ENCODE assay signal across 15 cellular contexts in the genomic region with DNA sequence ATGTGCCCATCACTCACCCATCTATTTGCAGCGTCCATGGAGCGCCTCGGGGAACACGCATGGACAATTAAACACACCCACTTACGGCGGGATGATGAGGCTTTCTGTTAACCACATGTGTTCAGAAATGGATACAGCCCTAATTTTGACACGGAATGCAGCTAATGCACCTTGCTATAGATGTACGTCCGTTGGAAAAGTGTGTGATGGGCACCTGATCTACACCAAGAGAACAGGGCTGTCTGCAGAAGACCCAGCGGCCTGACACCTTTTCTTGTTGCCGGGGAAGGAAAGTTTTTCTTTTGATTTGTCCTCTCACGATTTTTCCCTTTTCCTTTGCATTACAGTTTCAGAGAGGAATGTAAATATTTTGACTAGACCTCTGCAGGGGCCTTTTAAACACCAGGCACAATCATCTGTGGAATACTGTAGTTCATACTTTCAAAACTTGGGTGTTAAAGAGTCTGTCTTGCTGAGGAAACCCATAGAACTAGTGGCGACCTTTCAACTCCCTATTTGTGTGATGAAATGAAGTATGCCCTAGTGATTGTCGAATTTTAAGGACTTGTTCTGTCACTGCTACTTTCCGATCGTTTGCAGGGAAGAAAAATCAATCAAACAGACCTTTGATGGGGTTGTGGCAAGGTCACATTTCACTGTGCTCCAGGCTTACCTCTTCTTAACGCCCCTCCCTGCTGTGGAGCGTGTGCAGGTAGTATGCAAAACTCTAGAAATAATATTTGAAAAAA. TPM values are rescaled to one million over a fixed set of nuclear protein-coding genes. Genes with fewer than 3 reads are reported as not detected.
A peak's percentile ranks its signal among the peaks of the same experiment; 100 is the strongest.
DNase-seq lines count a peak whose midpoint lies in the region; ATAC-seq and TF ChIP-seq lines count a peak whose summit lies in the region.
"Had no signal": no experiment of that assay in that cellular context is flagged by ENCODE, and none has a peak within 500 bp of the region (broad histone marks: within the 10 kb centered on the region; RNA-seq: fewer than 3 reads in every experiment).

No MANE protein-coding gene starts in this region.

- no peaks in the 10 kb centered on the region for H3K9me3 ChIP-seq in iPS-15b (ENCODE audit: control insufficient read depth, insufficient read depth, low read length)

- H3K27me3 ChIP-seq in iPS-15b (ENCODE audit: control insufficient read depth, insufficient read depth, low read length), result peaks cover 75% of the 10 kb centered on the region

- H3K36me3 ChIP-seq in iPS-15b (ENCODE audit: control insufficient read depth, insufficient read depth, low read length), result no peaks in the 10 kb centered on the region

- peak overlapping the region; percentile 23; the same call in 1 of the 2 replicates for H3K4me3 ChIP-seq in AG04449 (ENCODE audit: low read depth, low read length)
- peak overlapping the region; percentile 51 for H3K4me3 ChIP-seq in iPS-15b (ENCODE audit: low read depth, low read length)

- peak overlapping the region; percentile 42 for H3K27ac Mint-ChIP-seq in activated T-helper 2 cell treated with anti-CD3 and anti-CD28 coated beads, Interferon-gamma antibody, Interleukin-2, Interleukin-4, amounts not matched to agents 10 μg/mL and 5 μg/mL and 100 μg/mL, durations not matched to agents 14 hours and 24 hours and 36 hours
- H3K27ac Mint-ChIP-seq: activated naive CD4-positive, alpha-beta T cell treated with anti-CD3 and anti-CD28 coated beads, Interleukin-2, amount 50 U/mL, for 24 hours had no signal

- CTCF ChIA-PET in AG04449 (lab: Yijun Ruan, JAX), result no interaction called here

- DNase-seq in AG04449 (ENCODE audit: low read depth, low spot score) (no peak), Daoy (ENCODE audit: low read depth) (peak; percentile 28), C1 segment of cervical spinal cord (lab: John Stamatoyannopoulos, UW) (no peak), DMS153 treated with DMSO at 0.1 percent for 48 hours (lab: John Stamatoyannopoulos, UW; ENCODE audit: unreplicated experiment) (no peak)
- DNase-seq in activated T-helper 2 cell treated with anti-CD3 and anti-CD28 coated beads, Interferon-gamma antibody, Interleukin-2, Interleukin-4, amounts not matched to agents 10 μg/mL and 5 μg/mL and 100 μg/mL, durations not matched to agents 14 hours and 24 hours and 36 hours (ENCODE audit: low spot score), result no peak
- DNase-seq: activated CD4-positive, CD25-positive, alpha-beta regulatory T cell; DND-41; hypothalamus; NCI-H226; stimulated activated CD4-positive, alpha-beta T cell treated with anti-CD3 and anti-CD28 coated beads, Interleukin-2, amount 100 ng/mL, for 24 hours had no signal

- intact Hi-C loops in activated T-helper 2 cell treated with anti-CD3 and anti-CD28 coated beads, Interferon-gamma antibody, Interleukin-2, Interleukin-4, amounts not matched to agents 10 μg/mL and 5 μg/mL and 100 μg/mL, durations not matched to agents 14 hours and 24 hours and 36 hours (cut with micrococcal nuclease), result loop anchor here (10.0 kb wide), 2 partner anchors 127 to 507 kb away; no protein-coding TSS in a partner anchor

- peaks cover 28% of the 10 kb centered on the region for H3K4me1 ChIP-seq in iPS-15b (ENCODE audit: control insufficient read depth, insufficient read depth, low read length)

- POLR2A ChIA-PET in AG04449 (lab: Yijun Ruan, JAX), result no interaction called here

- peaks cover 63% of the 10 kb centered on the region for H3K27me3 Mint-ChIP-seq in activated T-helper 2 cell treated with anti-CD3 and anti-CD28 coated beads, Interferon-gamma antibody, Interleukin-2, Interleukin-4, amounts not matched to agents 10 μg/mL and 5 μg/mL and 100 μg/mL, durations not matched to agents 14 hours and 24 hours and 36 hours (ENCODE audit: low read depth)

- H3K9me3 Mint-ChIP-seq in activated T-helper 2 cell treated with anti-CD3 and anti-CD28 coated beads, Interferon-gamma antibody, Interleukin-2, Interleukin-4, amounts not matched to agents 10 μg/mL and 5 μg/mL and 100 μg/mL, durations not matched to agents 14 hours and 24 hours and 36 hours, result no peaks in the 10 kb centered on the region
- H3K9me3 Mint-ChIP-seq: activated naive CD4-positive, alpha-beta T cell treated with anti-CD3 and anti-CD28 coated beads, Interleukin-2, amount 50 U/mL, for 24 hours had no signal

- ATAC-seq in HG02678 (IDR thresholded peaks at IDR 0.05; ENCODE audit: unreplicated experiment), result no peak
- ATAC-seq in GM18907 (IDR thresholded peaks at IDR 0.05; ENCODE audit: unreplicated experiment), result no peak

- TF ChIP-seq CTCF in AG04449 (IDR thresholded peaks at IDR 0.05; ENCODE audit: insufficient read depth, low read length, missing control alignments), result no peak

- H3K36me3 Mint-ChIP-seq in activated T-helper 2 cell treated with anti-CD3 and anti-CD28 coated beads, Interferon-gamma antibody, Interleukin-2, Interleukin-4, amounts not matched to agents 10 μg/mL and 5 μg/mL and 100 μg/mL, durations not matched to agents 14 hours and 24 hours and 36 hours (ENCODE audit: low read depth), result no peaks in the 10 kb centered on the region
- H3K36me3 Mint-ChIP-seq: activated naive CD4-positive, alpha-beta T cell treated with anti-CD3 and anti-CD28 coated beads, Interleukin-2, amount 50 U/mL, for 24 hours had no signal

- H3K9ac ChIP-seq in iPS-15b (ENCODE audit: low read depth, low read length), result no peak overlapping the region

- no peak overlapping the region for H3K4me3 Mint-ChIP-seq in activated T-helper 2 cell treated with anti-CD3 and anti-CD28 coated beads, Interferon-gamma antibody, Interleukin-2, Interleukin-4, amounts not matched to agents 10 μg/mL and 5 μg/mL and 100 μg/mL, durations not matched to agents 14 hours and 24 hours and 36 hours (ENCODE audit: low read depth)
- H3K4me3 Mint-ChIP-seq: activated naive CD4-positive, alpha-beta T cell treated with anti-CD3 and anti-CD28 coated beads, Interleukin-2, amount 50 U/mL, for 24 hours had no signal

- peaks cover 7% of the 10 kb centered on the region for H3K4me1 Mint-ChIP-seq in activated T-helper 2 cell treated with anti-CD3 and anti-CD28 coated beads, Interferon-gamma antibody, Interleukin-2, Interleukin-4, amounts not matched to agents 10 μg/mL and 5 μg/mL and 100 μg/mL, durations not matched to agents 14 hours and 24 hours and 36 hours (ENCODE audit: low read depth)

RNA-seq across cellular contexts. Expression of a gene that starts 16.5 kb away (rescaled TPM):
- 9.6 and 17.3 TPM in 2 replicates for total RNA-seq in Daoy (2014; rRNA removed; shearing (Covaris generic))
- total RNA-seq in activated T-helper 2 cell treated with anti-CD3 and anti-CD28 coated beads, Interferon-gamma antibody, Interleukin-2, Interleukin-4, amounts not matched to agents 10 μg/mL and 5 μg/mL and 100 μg/mL, durations not matched to agents 14 hours and 24 hours and 36 hours, result not detected in 2 replicates
- total RNA-seq: subcutaneous adipose tissue had no signal

Comparison
In these comparisons a context has a peak if more than half of its experiments do, and no peak if none do; other contexts are left out.
1. RNA of a gene that starts 16.5 kb away (total RNA-seq): 9.6 to 17.3 TPM in Daoy; not detected in activated T-helper 2 cell treated with anti-CD3 and anti-CD28 coated beads, Interferon-gamma antibody, Interleukin-2, Interleukin-4, amounts not matched to agents 10 μg/mL and 5 μg/mL and 100 μg/mL, durations not matched to agents 14 hours and 24 hours and 36 hours; every median in the first group is over 10 times any median in the second.